Comparison of ENCODE assay signal across 26 cellular contexts in genomic region chr12:93148412-93148811, GRCh38.
"Had no signal": no experiment of that assay in that cellular context is flagged by ENCODE, and none has a peak within 500 bp of the region (broad histone marks: within the 10 kb centered on the region; RNA-seq: fewer than 3 reads in every experiment).

No MANE protein-coding gene starts in this region.

- DNase-seq: activated CD4-positive, alpha-beta T cell treated with anti-CD3 and anti-CD28 coated beads, Interleukin-2, amount 50 U/mL, for 4 hours; activated effector memory CD4-positive, alpha-beta T cell treated with Interleukin-2 at 50 U/mL for 16 hours; activated naive CD4-positive, alpha-beta T cell treated with Interleukin-2 at 50 U/mL for 16 hours; activated T-cell treated with anti-CD3 and anti-CD28 coated beads for 4 hours; activated T-cell treated with anti-CD3 and anti-CD28 coated beads, Interleukin-2, amount 50 U/mL, for 72 hours; cerebellar nuclear complex; colonic mucosa; effector CD8-positive, alpha-beta T cell; esophagus squamous epithelium; foreskin melanocyte; natural killer cell; right cardiac atrium; stimulated activated CD4-positive, alpha-beta T cell treated with anti-CD3 and anti-CD28 coated beads, Interleukin-12 subunit alpha, Interleukin-12 subunit beta, amount 100 ng/mL, for 4 hours; stimulated activated CD4-positive, alpha-beta T cell treated with anti-CD3 and anti-CD28 coated beads, Interleukin-4, amount 100 ng/mL, for 1 hour; T-helper 2 cell; upper lobe of left lung had no signal

- H3K27ac ChIP-seq: ascending aorta, cardiac muscle cell, colonic mucosa, epithelial cell of prostate, esophagus squamous epithelium, thoracic aorta, upper lobe of left lung, vagina had no signal

- H3K27me3 ChIP-seq: ascending aorta, cardiac muscle cell, colonic mucosa, esophagus squamous epithelium, upper lobe of left lung, vagina had no signal

- H3K27me3 Mint-ChIP-seq: activated naive CD8-positive, alpha-beta T cell; brain; memory B cell had no signal

- H3K4me1 ChIP-seq: colonic mucosa, upper lobe of left lung had no signal

- H3K36me3 Mint-ChIP-seq: brain, memory B cell, natural killer cell, WTC11 had no signal

- H3K36me3 ChIP-seq: ascending aorta, cardiac muscle cell, colonic mucosa, esophagus squamous epithelium, thoracic aorta, upper lobe of left lung, vagina had no signal

- H3K9me3 Mint-ChIP-seq: activated T-cell treated with anti-CD3 and anti-CD28 coated beads, Interleukin-2, amount 50 U/mL, for 72 hours; memory B cell; natural killer cell; WTC11 had no signal

- H3K4me3 Mint-ChIP-seq: activated naive CD8-positive, alpha-beta T cell; activated T-cell treated with anti-CD3 and anti-CD28 coated beads, Interleukin-2, amount 50 U/mL, for 72 hours; brain; memory B cell; natural killer cell; stimulated activated naive CD8-positive, alpha-beta T cell treated with anti-CD3 and anti-CD28 coated beads, Interleukin-15, Interleukin-2, amounts not matched to agents 100 ng/mL and 50 ng/mL, for 24 hours; WTC11 had no signal

- H3K4me3 ChIP-seq: ascending aorta, cardiac muscle cell, colonic mucosa, esophagus squamous epithelium, thoracic aorta, upper lobe of left lung, vagina had no signal

- H3K4me1 Mint-ChIP-seq: natural killer cell, WTC11 had no signal

- H3K9me3 ChIP-seq: ascending aorta, colonic mucosa, esophagus squamous epithelium, thoracic aorta, upper lobe of left lung, vagina had no signal

- H3K27ac Mint-ChIP-seq: activated naive CD8-positive, alpha-beta T cell; activated T-cell treated with anti-CD3 and anti-CD28 coated beads, Interleukin-2, amount 50 U/mL, for 72 hours; memory B cell; natural killer cell; stimulated activated naive CD8-positive, alpha-beta T cell treated with anti-CD3 and anti-CD28 coated beads, Interleukin-15, Interleukin-2, amounts not matched to agents 100 ng/mL and 50 ng/mL, for 24 hours; WTC11 had no signal
